In genomic region chr17:18158022-18158600, GRCh38 we compare ENCODE assay signal across 8 cellular contexts. TPM values are rescaled to one million over a fixed set of nuclear protein-coding genes. Genes with fewer than 3 reads are reported as not detected.
A peak's percentile ranks its signal among the peaks of the same experiment; 100 is the strongest.
DNase-seq lines count a peak whose midpoint lies in the region; ATAC-seq lines count a peak whose summit lies in the region.

No MANE protein-coding gene starts in this region.

- no peak overlapping the region for H3K27ac ChIP-seq in ectodermal cell (ENCODE audit: insufficient read depth, low read depth, low read length, poor library complexity, severe bottlenecking)

- H3K4me3 ChIP-seq in ectodermal cell (ENCODE audit: insufficient read depth, low read depth, low read length): peak overlapping the region; percentile 24

- POLR2A ChIA-PET in activated CD4-positive, alpha-beta memory T cell treated with anti-CD3 and anti-CD28 coated beads for 36 hours (lab: Charles Lee): interaction anchor here (1.0 kb wide), 2 partner anchors 23 to 24 kb away, joined by 3 read pairs; no protein-coding TSS in a partner anchor

- H3K27me3 Mint-ChIP-seq in activated CD4-positive, alpha-beta memory T cell treated with anti-CD3 and anti-CD28 coated beads for 36 hours: no peaks in the 10 kb centered on the region

- H3K27ac Mint-ChIP-seq in activated CD4-positive, alpha-beta memory T cell treated with anti-CD3 and anti-CD28 coated beads for 36 hours: peak overlapping the region; percentile 64

- WGBS in ectodermal cell, 2 experiments: 47 to 50% methylated on average over 26 of the region's 26 CpGs

- no peaks in the 10 kb centered on the region for H3K36me3 Mint-ChIP-seq in activated CD4-positive, alpha-beta memory T cell treated with anti-CD3 and anti-CD28 coated beads for 36 hours

- intact Hi-C loops in activated CD4-positive, alpha-beta memory T cell treated with anti-CD3 and anti-CD28 coated beads for 36 hours (cut with micrococcal nuclease): loop anchor here (1.0 kb wide), 1 partner anchor 25 kb away; the partner anchor contains the start of gene ALKBH5

- no peaks in the 10 kb centered on the region for H3K9me3 Mint-ChIP-seq in activated CD4-positive, alpha-beta memory T cell treated with anti-CD3 and anti-CD28 coated beads for 36 hours

- no peaks in the 10 kb centered on the region for H3K9me3 ChIP-seq in ectodermal cell (ENCODE audit: control insufficient read depth, low read length)

- peak overlapping the region; percentile 59 for H3K4me3 Mint-ChIP-seq in activated CD4-positive, alpha-beta memory T cell treated with anti-CD3 and anti-CD28 coated beads for 36 hours

- peaks cover 11% of the 10 kb centered on the region for H3K4me1 ChIP-seq in ectodermal cell (ENCODE audit: control insufficient read depth, insufficient read depth, low read length)

- no peaks in the 10 kb centered on the region for H3K27me3 ChIP-seq in ectodermal cell (ENCODE audit: control insufficient read depth, insufficient read depth, low read length, poor library complexity, severe bottlenecking)

- peak; percentile 49 for ATAC-seq in GM19397 (IDR thresholded peaks at IDR 0.05; ENCODE audit: unreplicated experiment)

- H3K36me3 ChIP-seq in ectodermal cell (ENCODE audit: control insufficient read depth, insufficient read depth, low read length): no peaks in the 10 kb centered on the region

- DNase-seq in Ammon's horn (ENCODE audit: low spot score): peak; percentile 74
- peak; percentile 60 for DNase-seq in NCI-H1048 (lab: John Stamatoyannopoulos, UW)
- peak; percentile 98 for DNase-seq in activated CD4-positive, alpha-beta memory T cell treated with anti-CD3 and anti-CD28 coated beads for 36 hours
- peak; percentile 70 to 92 for DNase-seq in lung microvascular endothelial cell (ENCODE audit: low read depth in 2 of 2)
- DNase-seq in stimulated activated CD4-positive, alpha-beta T cell treated with anti-CD3 and anti-CD28 coated beads, TNF-alpha, amount 100 ng/mL, for 4 hours (ENCODE audit: low read depth in 3 of 3): peak; percentile 86 to 93 (median 92)
- no peak for DNase-seq in DMS79 treated with DMSO at 0.1 percent for 48 hours (lab: John Stamatoyannopoulos, UW)

- CTCF ChIA-PET in activated CD4-positive, alpha-beta memory T cell treated with anti-CD3 and anti-CD28 coated beads for 36 hours (lab: Charles Lee): interaction anchor here (0.5 to 0.9 kb wide), 4 partner anchors 23 to 59 kb away, joined by 3 read pairs; partner anchors contain the start of gene ALKBH5

- H3K4me1 Mint-ChIP-seq in activated CD4-positive, alpha-beta memory T cell treated with anti-CD3 and anti-CD28 coated beads for 36 hours (ENCODE audit: low read depth): peaks cover 13% of the 10 kb centered on the region

RNA-seq across cellular contexts. Expression of gene ALKBH5, which starts 25.5 kb away (rescaled TPM):
- 100 to 1,000 TPM; 122 to 127 TPM for total RNA-seq in activated CD4-positive, alpha-beta memory T cell treated with anti-CD3 and anti-CD28 coated beads for 36 hours
- 66.5 TPM for polyA plus RNA-seq in ectodermal cell (2013, experiment 1 of 4)
- polyA plus RNA-seq in ectodermal cell (2013, experiment 2 of 4): 56.7 TPM
- polyA plus RNA-seq in ectodermal cell (2013, experiment 3 of 4): 41.6 TPM
- 42.1 TPM for polyA plus RNA-seq in ectodermal cell (2013, experiment 4 of 4)
- 43.6 and 70.6 TPM in 2 replicates for total RNA-seq in lung microvascular endothelial cell

RNA-seq across cellular contexts. Expression of gene MYO15A, which starts 49.6 kb away (rescaled TPM):
- 1 to 10 TPM in 1 of 2 experiments, under 1 TPM in 1; 0.78 to 1.3 TPM for total RNA-seq in activated CD4-positive, alpha-beta memory T cell treated with anti-CD3 and anti-CD28 coated beads for 36 hours
- polyA plus RNA-seq in ectodermal cell (2013, experiment 1 of 4): 4.3 TPM
- 2.2 TPM for polyA plus RNA-seq in ectodermal cell (2013, experiment 2 of 4)
- polyA plus RNA-seq in ectodermal cell (2013, experiment 3 of 4): 2.5 TPM
- 2.8 TPM for polyA plus RNA-seq in ectodermal cell (2013, experiment 4 of 4)
- under 0.01 and 0.22 TPM in 2 replicates for total RNA-seq in lung microvascular endothelial cell
